Comparison of ENCODE assay signal across 1 cellular context in the genomic region with DNA sequence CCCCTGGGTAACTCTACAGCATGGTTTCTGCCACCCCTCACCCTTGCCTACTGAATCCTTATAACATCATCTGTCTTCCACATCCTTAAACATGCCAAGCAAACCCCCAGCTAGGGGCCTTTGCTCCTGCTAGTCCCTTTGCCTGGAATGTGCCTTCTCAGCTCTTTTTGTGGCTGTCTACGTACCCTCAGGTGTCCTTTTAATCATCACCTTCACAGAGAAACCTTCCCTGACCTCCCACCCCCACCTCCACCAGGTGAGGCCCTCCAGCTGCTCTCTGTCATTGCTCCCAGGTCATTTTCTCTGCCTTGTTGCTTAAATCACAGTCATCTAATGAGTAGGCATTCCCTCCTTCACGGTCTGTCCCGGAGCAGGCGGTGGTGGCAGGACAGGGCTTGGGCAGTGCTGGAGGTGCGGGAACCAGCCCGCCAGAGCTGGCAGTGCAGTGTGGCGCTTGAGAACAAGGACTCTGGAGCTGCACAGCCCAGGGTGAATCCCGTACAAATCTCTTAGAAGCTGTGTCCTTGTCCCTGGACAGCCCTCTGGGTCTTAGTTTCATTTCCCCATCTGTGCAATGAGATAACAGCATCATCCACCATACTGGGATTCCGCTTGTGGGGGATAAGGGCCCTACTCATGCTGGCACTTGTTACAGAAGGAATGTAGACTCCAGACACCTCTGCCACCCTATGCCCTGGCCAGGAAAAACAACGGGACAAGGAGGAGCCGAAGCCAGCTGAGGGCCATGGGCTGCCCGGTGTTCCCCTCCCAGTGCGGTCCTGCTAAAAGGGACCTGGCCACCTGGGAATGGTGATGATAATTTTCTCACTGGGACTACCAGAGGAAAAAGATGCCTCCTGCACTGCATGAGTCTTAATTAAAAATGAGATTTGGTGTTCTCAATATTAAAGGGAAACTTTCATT.
TF ChIP-seq lines count a peak whose summit lies in the region.

No MANE protein-coding gene starts in this region.

TF ChIP-seq in HepG2, 621 proteins besides CTCF, POLR2A, EP300 and RAD21 (continued from another document):
- TF ChIP-seq, protein P1, sequence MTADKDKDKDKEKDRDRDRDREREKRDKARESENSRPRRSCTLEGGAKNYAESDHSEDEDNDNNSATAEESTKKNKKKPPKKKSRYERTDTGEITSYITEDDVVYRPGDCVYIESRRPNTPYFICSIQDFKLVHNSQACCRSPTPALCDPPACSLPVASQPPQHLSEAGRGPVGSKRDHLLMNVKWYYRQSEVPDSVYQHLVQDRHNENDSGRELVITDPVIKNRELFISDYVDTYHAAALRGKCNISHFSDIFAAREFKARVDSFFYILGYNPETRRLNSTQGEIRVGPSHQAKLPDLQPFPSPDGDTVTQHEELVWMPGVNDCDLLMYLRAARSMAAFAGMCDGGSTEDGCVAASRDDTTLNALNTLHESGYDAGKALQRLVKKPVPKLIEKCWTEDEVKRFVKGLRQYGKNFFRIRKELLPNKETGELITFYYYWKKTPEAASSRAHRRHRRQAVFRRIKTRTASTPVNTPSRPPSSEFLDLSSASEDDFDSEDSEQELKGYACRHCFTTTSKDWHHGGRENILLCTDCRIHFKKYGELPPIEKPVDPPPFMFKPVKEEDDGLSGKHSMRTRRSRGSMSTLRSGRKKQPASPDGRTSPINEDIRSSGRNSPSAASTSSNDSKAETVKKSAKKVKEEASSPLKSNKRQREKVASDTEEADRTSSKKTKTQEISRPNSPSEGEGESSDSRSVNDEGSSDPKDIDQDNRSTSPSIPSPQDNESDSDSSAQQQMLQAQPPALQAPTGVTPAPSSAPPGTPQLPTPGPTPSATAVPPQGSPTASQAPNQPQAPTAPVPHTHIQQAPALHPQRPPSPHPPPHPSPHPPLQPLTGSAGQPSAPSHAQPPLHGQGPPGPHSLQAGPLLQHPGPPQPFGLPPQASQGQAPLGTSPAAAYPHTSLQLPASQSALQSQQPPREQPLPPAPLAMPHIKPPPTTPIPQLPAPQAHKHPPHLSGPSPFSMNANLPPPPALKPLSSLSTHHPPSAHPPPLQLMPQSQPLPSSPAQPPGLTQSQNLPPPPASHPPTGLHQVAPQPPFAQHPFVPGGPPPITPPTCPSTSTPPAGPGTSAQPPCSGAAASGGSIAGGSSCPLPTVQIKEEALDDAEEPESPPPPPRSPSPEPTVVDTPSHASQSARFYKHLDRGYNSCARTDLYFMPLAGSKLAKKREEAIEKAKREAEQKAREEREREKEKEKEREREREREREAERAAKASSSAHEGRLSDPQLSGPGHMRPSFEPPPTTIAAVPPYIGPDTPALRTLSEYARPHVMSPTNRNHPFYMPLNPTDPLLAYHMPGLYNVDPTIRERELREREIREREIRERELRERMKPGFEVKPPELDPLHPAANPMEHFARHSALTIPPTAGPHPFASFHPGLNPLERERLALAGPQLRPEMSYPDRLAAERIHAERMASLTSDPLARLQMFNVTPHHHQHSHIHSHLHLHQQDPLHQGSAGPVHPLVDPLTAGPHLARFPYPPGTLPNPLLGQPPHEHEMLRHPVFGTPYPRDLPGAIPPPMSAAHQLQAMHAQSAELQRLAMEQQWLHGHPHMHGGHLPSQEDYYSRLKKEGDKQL (CRISPR knock-in tag; IDR thresholded peaks at IDR 0.05; ENCODE audit: low read depth) = no peak
- no peak for TF ChIP-seq ZNF629 (CRISPR knock-in tag; conservative IDR thresholded peaks at IDR 0.05)
- TF ChIP-seq KDM3A (CRISPR knock-in tag; IDR thresholded peaks at IDR 0.05; ENCODE audit: low read depth) = no peak
- no peak for TF ChIP-seq IRF1 (CRISPR knock-in tag; IDR thresholded peaks at IDR 0.05; ENCODE audit: low read depth)
- no peak for TF ChIP-seq ZNF101 (CRISPR knock-in tag; IDR thresholded peaks at IDR 0.05; ENCODE audit: borderline replicate concordance, low read depth)
